In genomic region chr5:157669701-157670097, GRCh38 we compare ENCODE assay signal across 19 cellular contexts. TPM values are rescaled to one million over a fixed set of nuclear protein-coding genes. Genes with fewer than 3 reads are reported as not detected.
A peak's percentile ranks its signal among the peaks of the same experiment; 100 is the strongest.
DNase-seq lines count a peak whose midpoint lies in the region; ATAC-seq, FAIRE-seq and TF ChIP-seq lines count a peak whose summit lies in the region.
"Had no signal": no experiment of that assay in that cellular context is flagged by ENCODE, and none has a peak within 500 bp of the region (broad histone marks: within the 10 kb centered on the region; RNA-seq: fewer than 3 reads in every experiment).

No MANE protein-coding gene starts in this region.

- H3K36me3 Mint-ChIP-seq in activated T-cell treated with anti-CD3 and anti-CD28 coated beads, Interleukin-2, amount 50 U/mL, for 4 hours (ENCODE audit: insufficient read depth): no peaks in the 10 kb centered on the region
- peaks cover 5% of the 10 kb centered on the region for H3K36me3 Mint-ChIP-seq in activated B cell treated with CpG ODN at 0.5 μM for 24 hours (ENCODE audit: low read depth)
- H3K36me3 Mint-ChIP-seq: immature natural killer cell had no signal

- WGBS in transverse colon (ENCODE audit: low coverage in 1 of 2), 2 donors: 48% methylated on average over 6 of the region's 6 CpGs; no CpG with 5 or more reads in 1 of the 2 donors
- 76% methylated on average over 6 of the region's 6 CpGs for WGBS in HepG2 (ENCODE audit: low lambda C conversion rate)
- WGBS in testis, 2 donors: 82 to 85% methylated on average over 5 to 6 of the region's 6 CpGs

- CTCF ChIA-PET in activated B cell treated with CpG ODN at 0.5 μM for 24 hours (lab: Charles Lee) (interaction anchor here (0.7 to 6.8 kb wide), 9 partner anchors 19 to 342 kb away, joined by 3 to 63 read pairs (median 4); partner anchors contain the start of gene LSM11), HepG2 (lab: Yijun Ruan, JAX; ENCODE audit: low intra/inter-chr PET ratio, low total read pairs) (interaction anchor here (2.5 to 3.5 kb wide), 2 partner anchors 49 to 74 kb away, joined by 8 to 54 read pairs; partner anchors contain the start of gene LSM11)

- H3K27me3 Mint-ChIP-seq in activated T-cell treated with anti-CD3 and anti-CD28 coated beads, Interleukin-2, amount 50 U/mL, for 4 hours (ENCODE audit: low read depth): peaks cover 29% of the 10 kb centered on the region
- no peaks in the 10 kb centered on the region for H3K27me3 Mint-ChIP-seq in activated B cell treated with CpG ODN at 0.5 μM for 24 hours

- no TSS peak for BruUV-seq in HepG2 (replicated peaks; lab: Mats Ljungman, UMichigan)

- TF ChIP-seq EP300 in transverse colon (IDR thresholded peaks at IDR 0.05; ENCODE audit: low read depth): no peak
- TF ChIP-seq EP300 in HepG2 (IDR thresholded peaks at IDR 0.05; ENCODE audit: low read depth in 2 of 2, low read length in 2 of 2): no peak
- TF ChIP-seq EP300 in HepG2 (CRISPR knock-in tag; IDR thresholded peaks at IDR 0.05; ENCODE audit: borderline replicate concordance): no peak

- no peak for ATAC-seq in activated T-cell treated with anti-CD3 and anti-CD28 coated beads, Interleukin-2, amount 50 U/mL, for 4 hours
- ATAC-seq in activated B cell treated with CpG ODN at 0.5 μM for 24 hours (ENCODE audit: low read depth) (no peak), HepG2 (no peak)

- H3K4me1 ChIP-seq in transverse colon: peaks cover 0 to 23% (median 6%) of the 10 kb centered on the region in 4 donors
- H3K4me1 ChIP-seq in HepG2 (ENCODE audit: insufficient read depth, low read length): peaks cover 15% of the 10 kb centered on the region; the same call in 1 of the 2 replicates
- peaks cover 4% of the 10 kb centered on the region for H3K4me1 ChIP-seq in testis

- in situ Hi-C loops in transverse colon (cut with MboI; ENCODE audit: low pct_ligation_motif_present in 1 of 4, low pct_unique_long_range_greater_than_20kb in 1 of 4, low sequenced_read_pairs in 3 of 4): no loop called here
- in situ Hi-C loops in HepG2 (cut with HindIII; ENCODE audit: extremely low pct_ligation_motif_present, low pct_unique_long_range_greater_than_20kb): loop anchor here (5.0 kb wide), 1 partner anchor 73 kb away; the partner anchor contains the start of gene LSM11

- H3K27ac ChIP-seq in transverse colon (peak overlapping the region; percentile 70 to 85 (median 80)), HepG2 (ENCODE audit: extremely low read length, insufficient read depth, low read length) (no peak overlapping the region), testis (no peak overlapping the region)
- H3K27ac ChIP-seq: ovary, PC-9 had no signal

- H3K4me3 Mint-ChIP-seq in activated T-cell treated with anti-CD3 and anti-CD28 coated beads, Interleukin-2, amount 50 U/mL, for 4 hours: peak overlapping the region; percentile 4
- H3K4me3 Mint-ChIP-seq in activated B cell treated with CpG ODN at 0.5 μM for 24 hours: peak overlapping the region; percentile 19

- H3K79me2 ChIP-seq in HepG2 (ENCODE audit: insufficient read depth, low read length): no peaks in the 10 kb centered on the region

- H2AFZ ChIP-seq in HepG2 (ENCODE audit: low read length): no peak overlapping the region
- H2AFZ ChIP-seq: PC-9 had no signal

- H3K27me3 ChIP-seq in transverse colon (no peaks in the 10 kb centered on the region), HepG2 (ENCODE audit: control insufficient read depth in 1 of 2, insufficient read depth in 2 of 2, low read length in 2 of 2) (no peaks in the 10 kb centered on the region), testis (no peaks in the 10 kb centered on the region)
- H3K27me3 ChIP-seq: ovary had no signal

- POLR2A ChIA-PET in activated B cell treated with CpG ODN at 0.5 μM for 24 hours (lab: Charles Lee): no interaction called here
- POLR2A ChIA-PET in HepG2 (lab: Yijun Ruan, JAX): no interaction called here

- intact Hi-C loops in activated B cell treated with CpG ODN at 0.5 μM for 24 hours (cut with micrococcal nuclease) (loop anchor here (1.0 to 5.0 kb wide), 5 partner anchors 19 to 278 kb away; partner anchors contain the start of gene LSM11), transverse colon (cut with DNase I; ENCODE audit: low total_unique reads) (no loop called here), HepG2 (cut with micrococcal nuclease; ENCODE audit: unreplicated experiment) (loop anchor here (1.0 kb wide), 2 partner anchors 49 to 74 kb away; partner anchors contain the start of gene LSM11), testis (cut with DNase I; ENCODE audit: low total_unique reads) (no loop called here)

- H4K20me1 ChIP-seq in HepG2 (ENCODE audit: insufficient read depth, low read length): no peaks in the 10 kb centered on the region

- no peaks in the 10 kb centered on the region for H3K9me3 Mint-ChIP-seq in activated T-cell treated with anti-CD3 and anti-CD28 coated beads, Interleukin-2, amount 50 U/mL, for 4 hours
- H3K9me3 Mint-ChIP-seq in activated B cell treated with CpG ODN at 0.5 μM for 24 hours: peaks cover under 1% of the 10 kb centered on the region

- H3K9me3 ChIP-seq in transverse colon: no peaks in the 10 kb centered on the region
- peaks cover 6% of the 10 kb centered on the region; the same call in 1 of the 2 replicates for H3K9me3 ChIP-seq in HepG2 (ENCODE audit: low read length)
- H3K9me3 ChIP-seq in testis: no peaks in the 10 kb centered on the region
- H3K9me3 ChIP-seq: ovary had no signal

- no peak for TF ChIP-seq POLR2A in transverse colon (IDR thresholded peaks at IDR 0.05)
- no peak for TF ChIP-seq POLR2A in HepG2 (IDR thresholded peaks at IDR 0.05; ENCODE audit: insufficient read depth in 1 of 2, low read depth in 2 of 2, low read length in 2 of 2)
- no peak for TF ChIP-seq POLR2A in testis (IDR thresholded peaks at IDR 0.05)

- TF ChIP-seq CTCF in activated B cell treated with CpG ODN at 0.5 μM for 24 hours (IDR thresholded peaks at IDR 0.05) (no peak), transverse colon (IDR thresholded peaks at IDR 0.05) (no peak), HepG2 (CRISPR knock-in tag; IDR thresholded peaks at IDR 0.05) (no peak), testis (IDR thresholded peaks at IDR 0.05) (no peak)

- no peak overlapping the region for H3K9ac ChIP-seq in HepG2 (ENCODE audit: insufficient read depth, low read depth, low read length)

- no peak for DNase-seq in activated T-cell treated with anti-CD3 and anti-CD28 coated beads, Interleukin-2, amount 50 U/mL, for 4 hours
- DNase-seq in activated T-cell treated with anti-CD3 and anti-CD28 coated beads, Interleukin-2, amount 50 U/mL, for 1 hour: no peak
- DNase-seq in activated B cell treated with CpG ODN at 0.5 μM for 24 hours: no peak
- peak; percentile 32 for DNase-seq in islet precursor cell
- DNase-seq in transverse colon: no peak
- DNase-seq in HepG2 (ENCODE audit: low spot score): no peak
- no peak for DNase-seq in middle frontal gyrus (ENCODE audit: extremely low spot score, low spot score)
- no peak for DNase-seq in testis
- DNase-seq: aorta, GF-D8, NCI-H2029 treated with DMSO at 0.1 percent for 48 hours, ovary had no signal

- H3K4me1 Mint-ChIP-seq in activated T-cell treated with anti-CD3 and anti-CD28 coated beads, Interleukin-2, amount 50 U/mL, for 4 hours (ENCODE audit: low read depth): peaks cover 28% of the 10 kb centered on the region
- H3K4me1 Mint-ChIP-seq in activated B cell treated with CpG ODN at 0.5 μM for 24 hours: peaks cover 28% of the 10 kb centered on the region

- no peak for FAIRE-seq in HepG2 (lab: Jason Lieb, UNC)
- FAIRE-seq: colon, D721Med, urothelium cell line had no signal

- TF ChIP-seq RAD21 in HepG2 (CRISPR knock-in tag; IDR thresholded peaks at IDR 0.05): no peak

- H3K36me3 ChIP-seq in transverse colon: no peaks in the 10 kb centered on the region
- H3K36me3 ChIP-seq in HepG2 (replicated peaks in 1 of 2; ENCODE audit: control insufficient read depth in 1 of 2, insufficient read depth in 2 of 2, low read length in 2 of 2): no peaks in the 10 kb centered on the region
- no peaks in the 10 kb centered on the region for H3K36me3 ChIP-seq in testis (ENCODE audit: low read depth, missing control alignments)
- H3K36me3 ChIP-seq: ovary had no signal

- H3K4me2 ChIP-seq in HepG2 (ENCODE audit: low read depth, low read length): no peak overlapping the region
- H3K4me2 ChIP-seq: PC-9 had no signal

- H3K27ac Mint-ChIP-seq in activated B cell treated with CpG ODN at 0.5 μM for 24 hours: no peak overlapping the region
- H3K27ac Mint-ChIP-seq: H9, immature natural killer cell had no signal

- H3K4me3 ChIP-seq in transverse colon (peak overlapping the region in 2 of 4 donors; percentile 53 to 63), HepG2 (replicated peaks in 1 of 3; ENCODE audit: insufficient read depth in 1 of 3, low read depth in 2 of 3, low read length in 3 of 3) (no peak overlapping the region), testis (no peak overlapping the region)
- H3K4me3 ChIP-seq: ovary, PC-9 had no signal

RNA-seq across cellular contexts. Expression of gene C5orf52, which starts 1.6 kb away (rescaled TPM):
- not detected for total RNA-seq in activated T-cell treated with anti-CD3 and anti-CD28 coated beads, Interleukin-2, amount 50 U/mL, for 4 hours
- total RNA-seq in activated B cell treated with CpG ODN at 0.5 μM for 24 hours: not detected in 2 replicates
- not detected for total RNA-seq in transverse colon
- not detected in 2 replicates for total RNA-seq in HepG2 (2016; rRNA removed; fragmentation: Illumina TruSeq; extraction: Trizol)
- total RNA-seq in HepG2 (2016; cell fraction: cytosol; rRNA removed; fragmentation: Illumina TruSeq; extraction: Trizol; ENCODE audit: low read depth): not detected in 2 replicates
- total RNA-seq in HepG2 (2016; cell fraction: insoluble cytoplasmic fraction; rRNA removed; fragmentation: Illumina TruSeq; extraction: Trizol): not detected in 2 replicates
- total RNA-seq in HepG2 (2016; cell fraction: membrane; rRNA removed; fragmentation: Illumina TruSeq; extraction: Trizol): not detected in 2 replicates
- total RNA-seq in HepG2 (2016; cell fraction: nucleus; rRNA removed; fragmentation: Illumina TruSeq; extraction: Trizol): not detected in 2 replicates
- not detected in 2 replicates for polyA plus RNA-seq in HepG2 (2011; rRNA removed)
- polyA plus RNA-seq in HepG2 (2011; cell fraction: cytosol; rRNA removed): not detected in 2 replicates
- polyA plus RNA-seq in HepG2 (2011; cell fraction: nucleus; rRNA removed): not detected in 2 replicates
- polyA plus RNA-seq in HepG2 (2012): not detected in 2 replicates
- not detected in 2 replicates for polyA plus RNA-seq in HepG2 (2016; cell fraction: cytosol; fragmentation: Illumina TruSeq; extraction: Trizol; ENCODE audit: low read depth)
- polyA plus RNA-seq in HepG2 (2016; cell fraction: insoluble cytoplasmic fraction; fragmentation: Illumina TruSeq; extraction: Trizol; ENCODE audit: low read depth): not detected in 2 replicates
- not detected in 2 replicates for polyA plus RNA-seq in HepG2 (2016; cell fraction: membrane; fragmentation: Illumina TruSeq; extraction: Trizol; ENCODE audit: low read depth)
- polyA plus RNA-seq in HepG2 (2016; cell fraction: nucleus; fragmentation: Illumina TruSeq; extraction: Trizol; ENCODE audit: insufficient read depth, low read depth): not detected in 2 replicates
- polyA minus RNA-seq in HepG2 (2011; rRNA and poly(A)+ RNA removed; ENCODE audit: low replicate concordance): not detected in 2 replicates
- polyA minus RNA-seq in HepG2 (2011; cell fraction: cytosol; rRNA and poly(A)+ RNA removed): not detected in 2 replicates
- polyA minus RNA-seq in HepG2 (2011; cell fraction: nucleus; rRNA and poly(A)+ RNA removed): not detected in 2 replicates
- total RNA-seq in testis: 10 to 100 TPM; 13.9 to 62.0 TPM
- 35.0 TPM for polyA plus RNA-seq in testis (ENCODE audit: insufficient read depth, low read depth, low replicate concordance)
- total RNA-seq: aorta, H9, ovary, PC-9, skeletal muscle tissue had no signal
- polyA plus RNA-seq: aorta, immature natural killer cell, ovary had no signal

RNA-seq across cellular contexts. Expression of gene SOX30, which starts 17.5 kb away (rescaled TPM):
- total RNA-seq in activated T-cell treated with anti-CD3 and anti-CD28 coated beads, Interleukin-2, amount 50 U/mL, for 4 hours: under 1 TPM in 1 of 3 donors, not detected in 2; 0.08 TPM
- 0.37 and 0.47 TPM in 2 replicates for total RNA-seq in activated B cell treated with CpG ODN at 0.5 μM for 24 hours
- under 1 TPM in 2 of 4 donors, not detected in 2; 0.16 to 0.75 TPM for total RNA-seq in transverse colon
- not detected in 2 replicates for total RNA-seq in HepG2 (2016; rRNA removed; fragmentation: Illumina TruSeq; extraction: Trizol)
- total RNA-seq in HepG2 (2016; cell fraction: cytosol; rRNA removed; fragmentation: Illumina TruSeq; extraction: Trizol; ENCODE audit: low read depth): not detected in 2 replicates
- total RNA-seq in HepG2 (2016; cell fraction: insoluble cytoplasmic fraction; rRNA removed; fragmentation: Illumina TruSeq; extraction: Trizol): not detected in 2 replicates
- not detected in 2 replicates for total RNA-seq in HepG2 (2016; cell fraction: membrane; rRNA removed; fragmentation: Illumina TruSeq; extraction: Trizol)
- total RNA-seq in HepG2 (2016; cell fraction: nucleus; rRNA removed; fragmentation: Illumina TruSeq; extraction: Trizol): not detected in 2 replicates
- 0.05 TPM in 1 of 2 replicates, not detected in the other for polyA plus RNA-seq in HepG2 (2011; rRNA removed)
- not detected in 2 replicates for polyA plus RNA-seq in HepG2 (2011; cell fraction: cytosol; rRNA removed)
- not detected in 2 replicates for polyA plus RNA-seq in HepG2 (2011; cell fraction: nucleus; rRNA removed)
- polyA plus RNA-seq in HepG2 (2012): not detected in 2 replicates
- not detected in 2 replicates for polyA plus RNA-seq in HepG2 (2016; cell fraction: cytosol; fragmentation: Illumina TruSeq; extraction: Trizol; ENCODE audit: low read depth)
- not detected in 2 replicates for polyA plus RNA-seq in HepG2 (2016; cell fraction: insoluble cytoplasmic fraction; fragmentation: Illumina TruSeq; extraction: Trizol; ENCODE audit: low read depth)
- polyA plus RNA-seq in HepG2 (2016; cell fraction: membrane; fragmentation: Illumina TruSeq; extraction: Trizol; ENCODE audit: low read depth): not detected in 2 replicates
- not detected in 2 replicates for polyA plus RNA-seq in HepG2 (2016; cell fraction: nucleus; fragmentation: Illumina TruSeq; extraction: Trizol; ENCODE audit: insufficient read depth, low read depth)
- not detected in 2 replicates for polyA minus RNA-seq in HepG2 (2011; rRNA and poly(A)+ RNA removed; ENCODE audit: low replicate concordance)
- not detected in 2 replicates for polyA minus RNA-seq in HepG2 (2011; cell fraction: cytosol; rRNA and poly(A)+ RNA removed)
- polyA minus RNA-seq in HepG2 (2011; cell fraction: nucleus; rRNA and poly(A)+ RNA removed): not detected in 2 replicates
- total RNA-seq in testis: 10 to 100 TPM; 47.7 to 83.9 TPM
- polyA plus RNA-seq in testis (ENCODE audit: insufficient read depth, low read depth, low replicate concordance): 197 TPM
- total RNA-seq: H9, skeletal muscle tissue had no signal
- polyA plus RNA-seq: aorta had no signal

Comparison
In these comparisons a context has a peak if more than half of its experiments do, and no peak if none do; other contexts are left out.
1. H3K27ac ChIP-seq: peak in transverse colon (4 of 4); none in HepG2 (single experiment) and testis (0 of 2).
2. RNA of gene C5orf52, which starts 1.6 kb away (total RNA-seq): 13.9 to 62.0 TPM in testis; not detected in activated T-cell treated with anti-CD3 and anti-CD28 coated beads, Interleukin-2, amount 50 U/mL, for 4 hours, not detected in activated B cell treated with CpG ODN at 0.5 μM for 24 hours, not detected in transverse colon and not detected in HepG2; every median in the first group is over 10 times any median in the second.
3. RNA of gene SOX30, which starts 17.5 kb away (total RNA-seq): 47.7 to 83.9 TPM in testis; 0.37 to 0.47 TPM in activated B cell treated with CpG ODN at 0.5 μM for 24 hours, 0.16 to 0.75 TPM in transverse colon, 0.08 TPM in activated T-cell treated with anti-CD3 and anti-CD28 coated beads, Interleukin-2, amount 50 U/mL, for 4 hours and not detected in HepG2; every median in the first group is over 10 times any median in the second.
4. intact Hi-C loops: an anchor here in activated B cell treated with CpG ODN at 0.5 μM for 24 hours (1.0 to 5.0 kb wide) and HepG2 (1.0 kb wide); none called in transverse colon and testis.